Comparison of ENCODE assay signal across 8 cellular contexts in genomic region chr6:157760589-157761330, GRCh38.
DNase-seq lines count a peak whose midpoint lies in the region; ATAC-seq, FAIRE-seq and TF ChIP-seq lines count a peak whose summit lies in the region.

No MANE protein-coding gene starts in this region.

- H3K36me3 ChIP-seq in bronchial epithelial cell (ENCODE audit: control insufficient read depth, insufficient read depth, low read length) (no peaks in the 10 kb centered on the region), small intestine (ENCODE audit: control insufficient read depth in 2 of 2, insufficient read depth in 2 of 2, low read length in 2 of 2) (no peaks in the 10 kb centered on the region), prostate gland (no peaks in the 10 kb centered on the region)

- intact Hi-C loops in prostate gland (cut with DNase I), result no loop called here

- TF ChIP-seq POLR2A in prostate gland (IDR thresholded peaks at IDR 0.05), result no peak

- DNase-seq in ACHN (peak; percentile 60), OCI-M2 (lab: John Stamatoyannopoulos, UW; ENCODE audit: unreplicated experiment) (peak; percentile 26), bronchial epithelial cell (ENCODE audit: low read depth) (peak; percentile 82), small intestine (no peak), GM10266 (ENCODE audit: extremely low spot score) (no peak), prostate gland (ENCODE audit: low spot score) (no peak)

- FAIRE-seq in bronchial epithelial cell (lab: Jason Lieb, UNC) (no peak), small intestine (lab: Jason Lieb, UNC) (no peak)

- H3K4me1 ChIP-seq in small intestine (ENCODE audit: control insufficient read depth in 2 of 2, insufficient read depth in 1 of 2, low read depth in 1 of 2, low read length in 1 of 2) (peaks cover 20 to 30% of the 10 kb centered on the region in 2 donors), prostate gland (replicated peaks) (peaks cover 5% of the 10 kb centered on the region)

- WGBS in small intestine, 3 donors, result 73 to 77% (median 76%) methylated on average over 7 of the region's 7 CpGs
- WGBS in prostate gland, result 61% methylated on average over 7 of the region's 7 CpGs

- H3K9me3 ChIP-seq in small intestine (ENCODE audit: control insufficient read depth, low read depth) (no peaks in the 10 kb centered on the region), prostate gland (no peaks in the 10 kb centered on the region)

- TF ChIP-seq CTCF in bronchial epithelial cell (IDR thresholded peaks at IDR 0.05; ENCODE audit: insufficient read depth, low read length, severe bottlenecking) (no peak), GM10266 (IDR thresholded peaks at IDR 0.05; ENCODE audit: control insufficient read depth, insufficient read depth, low read depth, missing control alignments) (no peak), prostate gland (IDR thresholded peaks at IDR 0.05) (no peak)

- peak; percentile 3 for ATAC-seq in GM21528 (IDR thresholded peaks at IDR 0.05; ENCODE audit: low FRiP score, unreplicated experiment)
- ATAC-seq in HG03025 (IDR thresholded peaks at IDR 0.05; ENCODE audit: low FRiP score, unreplicated experiment), result no peak

- in situ Hi-C loops in ACHN (cut with HindIII; ENCODE audit: low pct_ligation_motif_present, low pct_unique_long_range_greater_than_20kb, low sequenced_read_pairs), result loop anchor here (10.0 kb wide), 1 partner anchor 114 kb away; no protein-coding TSS in a partner anchor

- H3K27me3 ChIP-seq in bronchial epithelial cell (ENCODE audit: control insufficient read depth, insufficient read depth, low read length), result no peaks in the 10 kb centered on the region
- no peaks in the 10 kb centered on the region for H3K27me3 ChIP-seq in small intestine (ENCODE audit: control insufficient read depth in 2 of 2, insufficient read depth in 2 of 2, low read length in 2 of 2)
- no peaks in the 10 kb centered on the region for H3K27me3 ChIP-seq in prostate gland (replicated peaks; ENCODE audit: insufficient read depth)

- peak overlapping the region; percentile 2 to 81 for H3K27ac ChIP-seq in small intestine (ENCODE audit: low read depth in 1 of 2, low read length in 1 of 2)
- H3K27ac ChIP-seq in prostate gland, result peak overlapping the region in 1 of 2 donors; percentile 41

- no peak overlapping the region for H3K4me3 ChIP-seq in bronchial epithelial cell (ENCODE audit: low read depth, low read length)
- H3K4me3 ChIP-seq in small intestine (ENCODE audit: low read depth in 1 of 2, low read length in 2 of 2), result no peak overlapping the region
- no peak overlapping the region for H3K4me3 ChIP-seq in prostate gland

Comparison
In these comparisons a context has a peak if more than half of its experiments do, and no peak if none do; other contexts are left out.
1. DNase-seq: peak in ACHN (single experiment), OCI-M2 (single experiment) and bronchial epithelial cell (single experiment); none in small intestine (single experiment), GM10266 (single experiment) and prostate gland (single experiment).